In the genomic region with DNA sequence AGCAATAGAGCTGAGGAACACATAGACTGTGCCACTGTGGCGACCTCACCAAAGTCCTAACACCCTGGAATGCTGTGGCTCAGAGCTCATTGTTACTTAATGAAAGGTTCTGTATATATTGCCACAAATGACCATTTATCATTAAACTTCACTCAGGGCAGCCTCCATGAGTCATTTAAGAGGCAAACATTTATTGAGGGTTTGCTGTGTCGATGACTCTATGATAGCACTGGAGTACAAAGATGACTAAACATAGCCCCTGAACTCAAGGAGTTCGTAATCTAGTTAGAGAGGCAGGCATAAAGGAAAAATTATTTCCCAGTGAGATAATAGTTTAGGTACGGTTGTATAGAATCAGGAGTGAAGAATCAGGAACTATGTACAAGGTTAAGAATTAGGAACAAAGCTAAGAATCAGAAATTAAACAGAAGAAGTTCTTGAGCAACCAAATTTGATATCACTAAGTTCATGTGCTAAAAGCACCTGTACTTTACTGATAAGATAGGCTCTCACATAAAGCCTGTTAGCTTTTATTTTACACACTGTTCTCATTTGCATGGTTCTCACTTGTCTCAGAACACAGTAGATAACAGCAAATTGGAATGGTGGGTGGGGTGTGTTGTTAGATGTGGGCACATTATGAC, we compare ENCODE assay signal across 17 cellular contexts. TPM values are rescaled to one million over a fixed set of nuclear protein-coding genes. Genes with fewer than 3 reads are reported as not detected.
DNase-seq lines count a peak whose midpoint lies in the region; ATAC-seq and TF ChIP-seq lines count a peak whose summit lies in the region.
"Had no signal": no experiment of that assay in that cellular context is flagged by ENCODE, and none has a peak within 500 bp of the region (broad histone marks: within the 10 kb centered on the region; RNA-seq: fewer than 3 reads in every experiment).

No MANE protein-coding gene starts in this region.

- no peaks in the 10 kb centered on the region for H3K27me3 ChIP-seq in psoas muscle (ENCODE audit: insufficient read depth in 3 of 3, low read length in 2 of 3)
- H3K27me3 ChIP-seq: esophagus muscularis mucosa, neutrophil had no signal

- peak; percentile 68 for ATAC-seq in mucosa of descending colon
- no peak for ATAC-seq in GM18909 (IDR thresholded peaks at IDR 0.05; ENCODE audit: poor library complexity, unreplicated experiment)
- ATAC-seq in psoas muscle, result no peak
- ATAC-seq in HG02763 (IDR thresholded peaks at IDR 0.05; ENCODE audit: unreplicated experiment), result no peak
- ATAC-seq: left cardiac atrium had no signal

- intact Hi-C loops in mucosa of descending colon (cut with DNase I, micrococcal nuclease) (no loop called here), psoas muscle (cut with DNase I) (no loop called here)

- H3K9me3 ChIP-seq in mucosa of descending colon (no peaks in the 10 kb centered on the region), psoas muscle (no peaks in the 10 kb centered on the region)
- H3K9me3 ChIP-seq: esophagus muscularis mucosa, neutrophil had no signal

- peak; percentile 92 for DNase-seq in EH (ENCODE audit: low read depth)
- DNase-seq in NCI-H226, result peak; percentile 94
- peak; percentile 13 to 78 for DNase-seq in cardiac fibroblast (ENCODE audit: low read depth in 2 of 2)
- no peak for DNase-seq in mucosa of descending colon
- no peak for DNase-seq in NCI-H82 treated with DMSO at 0.1 percent for 48 hours (lab: John Stamatoyannopoulos, UW; ENCODE audit: unreplicated experiment)
- no peak for DNase-seq in psoas muscle
- DNase-seq: anterior cingulate cortex; CD4-positive, alpha-beta T cell; H9; left cardiac atrium; NCI-H774; stimulated activated CD4-positive, alpha-beta T cell treated with anti-CD3 and anti-CD28 coated beads, Interleukin-4, amount 100 ng/mL, for 1 hour; substantia nigra had no signal

- H3K4me1 ChIP-seq in mucosa of descending colon (ENCODE audit: low read depth) (no peaks in the 10 kb centered on the region), psoas muscle (no peaks in the 10 kb centered on the region)
- H3K4me1 ChIP-seq: esophagus muscularis mucosa had no signal

- no peak for TF ChIP-seq CTCF in cardiac fibroblast (IDR thresholded peaks at IDR 0.05; ENCODE audit: low read depth, low read length)
- no peak for TF ChIP-seq CTCF in mucosa of descending colon (IDR thresholded peaks at IDR 0.05)
- no peak for TF ChIP-seq CTCF in psoas muscle (IDR thresholded peaks at IDR 0.05)

- WGBS in psoas muscle, 3 donors, result 92 to 93% (median 93%) methylated on average over 4 of the region's 4 CpGs

- H3K36me3 ChIP-seq in mucosa of descending colon (ENCODE audit: low read depth), result no peaks in the 10 kb centered on the region
- peaks cover 0 to 3% of the 10 kb centered on the region in 2 donors for H3K36me3 ChIP-seq in psoas muscle (ENCODE audit: insufficient read depth in 1 of 2, low read depth in 1 of 2)

- H3K27ac ChIP-seq in psoas muscle, result no peak overlapping the region
- H3K27ac ChIP-seq: esophagus muscularis mucosa, neutrophil had no signal

- H3K4me3 ChIP-seq in cardiac fibroblast (replicated peaks in 1 of 2; ENCODE audit: low read depth in 2 of 2, low read length in 2 of 2) (no peak overlapping the region), mucosa of descending colon (no peak overlapping the region), psoas muscle (no peak overlapping the region)
- H3K4me3 ChIP-seq: esophagus muscularis mucosa had no signal

RNA-seq across cellular contexts. Expression of gene ENTPD7, which starts 7.9 kb away (rescaled TPM):
- total RNA-seq in mucosa of descending colon (10 to 100 TPM; 10.2 to 20.5 (median 14.3) TPM), psoas muscle (1 to 10 TPM; 1.1 to 2.1 (median 1.4) TPM)
- 1 to 10 TPM in 1 of 3 donors, under 1 TPM in 2; 0.35 to 3.3 (median 0.92) TPM for polyA plus RNA-seq in psoas muscle

RNA-seq across cellular contexts. Expression of gene SLC25A28, which starts 47.0 kb away (rescaled TPM):
- total RNA-seq in mucosa of descending colon (10 to 100 TPM; 38.2 to 64.4 (median 39.6) TPM), psoas muscle (10 to 100 TPM; 30.6 to 64.1 (median 61.9) TPM)
- polyA plus RNA-seq in psoas muscle, result 10 to 100 TPM; 41.3 to 69.8 (median 44.7) TPM

Comparison
In these comparisons a context has a peak if more than half of its experiments do, and no peak if none do; other contexts are left out.
1. DNase-seq: peak in EH (single experiment), NCI-H226 (single experiment) and cardiac fibroblast (2 of 2); none in mucosa of descending colon (0 of 3), NCI-H82 treated with DMSO at 0.1 percent for 48 hours (single experiment) and psoas muscle (0 of 2).